In the genomic region with DNA sequence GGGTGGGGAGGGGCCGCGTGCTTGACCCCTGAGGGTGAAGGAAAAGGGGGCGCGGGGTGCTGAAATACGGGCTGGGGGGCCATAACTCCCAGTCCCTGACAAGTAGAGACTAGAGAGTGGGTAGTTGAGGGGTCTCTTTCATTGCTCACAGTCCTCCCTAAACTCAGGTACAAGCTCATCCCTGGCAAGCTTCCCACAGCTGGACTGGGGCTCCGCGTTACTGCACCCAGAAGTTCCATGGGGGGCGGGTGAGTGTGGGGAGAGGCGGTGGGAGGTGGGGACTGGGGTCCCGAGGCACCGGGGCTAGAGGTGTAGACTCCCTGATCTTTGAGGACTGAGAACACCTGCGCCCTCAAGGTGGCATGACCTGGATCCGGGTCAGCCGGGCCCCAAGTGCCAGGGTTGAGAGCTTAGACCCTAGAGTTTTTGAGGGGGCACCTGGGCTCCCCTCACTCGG, we compare ENCODE assay signal across 8 cellular contexts. TPM values are rescaled to one million over a fixed set of nuclear protein-coding genes. Genes with fewer than 3 reads are reported as not detected.
DNase-seq lines count a peak whose midpoint lies in the region; ATAC-seq and TF ChIP-seq lines count a peak whose summit lies in the region.

No MANE protein-coding gene starts in this region.

- no peak for ATAC-seq in activated naive CD8-positive, alpha-beta T cell treated with anti-CD3 and anti-CD28 coated beads, Interleukin-2, amount 50 U/mL, for 24 hours
- ATAC-seq in GM18511 (IDR thresholded peaks at IDR 0.05; ENCODE audit: unreplicated experiment) (no peak), GM21515 (IDR thresholded peaks at IDR 0.05; ENCODE audit: unreplicated experiment) (no peak)

- 63% methylated on average over 5 of the region's 15 CpGs for WGBS in suprapubic skin

- no peak for TF ChIP-seq EP300 in suprapubic skin (IDR thresholded peaks at IDR 0.05)

- TF ChIP-seq CTCF in suprapubic skin (IDR thresholded peaks at IDR 0.05), result no peak

- no peak for TF ChIP-seq POLR2A in suprapubic skin (IDR thresholded peaks at IDR 0.05)

- no peaks in the 10 kb centered on the region for H3K9me3 ChIP-seq in suprapubic skin

- H3K27me3 ChIP-seq in layer of hippocampus (ENCODE audit: control insufficient read depth, insufficient read depth, low read length) (no peaks in the 10 kb centered on the region), suprapubic skin (no peaks in the 10 kb centered on the region)

- peaks cover 5% of the 10 kb centered on the region for H3K36me3 ChIP-seq in suprapubic skin

- H3K36me3 Mint-ChIP-seq in T-helper 1 cell treated with Interleukin-12 subunit alpha and Interleukin-12 subunit beta and Interleukin-4 antibody, amounts not matched to agents 30 μg/mL and 1 μg/mL, for 36 hours (ENCODE audit: low read depth), result peaks cover 4% of the 10 kb centered on the region
- H3K36me3 Mint-ChIP-seq in activated naive CD8-positive, alpha-beta T cell treated with anti-CD3 and anti-CD28 coated beads, Interleukin-2, amount 50 U/mL, for 24 hours (ENCODE audit: low read depth), result peaks cover 3% of the 10 kb centered on the region

- H3K4me3 Mint-ChIP-seq in T-helper 1 cell treated with Interleukin-12 subunit alpha and Interleukin-12 subunit beta and Interleukin-4 antibody, amounts not matched to agents 30 μg/mL and 1 μg/mL, for 36 hours, result peak overlapping the region; percentile 94
- H3K4me3 Mint-ChIP-seq in activated naive CD8-positive, alpha-beta T cell treated with anti-CD3 and anti-CD28 coated beads, Interleukin-2, amount 50 U/mL, for 24 hours, result peak overlapping the region; percentile 82

- H3K27ac Mint-ChIP-seq in T-helper 1 cell treated with Interleukin-12 subunit alpha and Interleukin-12 subunit beta and Interleukin-4 antibody, amounts not matched to agents 30 μg/mL and 1 μg/mL, for 36 hours, result no peak overlapping the region
- no peak overlapping the region for H3K27ac Mint-ChIP-seq in activated naive CD8-positive, alpha-beta T cell treated with anti-CD3 and anti-CD28 coated beads, Interleukin-2, amount 50 U/mL, for 24 hours

- peak overlapping the region; percentile 71 for H3K4me3 ChIP-seq in suprapubic skin

- no peaks in the 10 kb centered on the region for H3K9me3 Mint-ChIP-seq in T-helper 1 cell treated with Interleukin-12 subunit alpha and Interleukin-12 subunit beta and Interleukin-4 antibody, amounts not matched to agents 30 μg/mL and 1 μg/mL, for 36 hours
- no peaks in the 10 kb centered on the region for H3K9me3 Mint-ChIP-seq in activated naive CD8-positive, alpha-beta T cell treated with anti-CD3 and anti-CD28 coated beads, Interleukin-2, amount 50 U/mL, for 24 hours

- DNase-seq in T-helper 1 cell (no peak), suprapubic skin (ENCODE audit: low spot score in 2 of 2) (no peak), SW480 (ENCODE audit: low spot score) (no peak)
- DNase-seq in activated naive CD8-positive, alpha-beta T cell treated with anti-CD3 and anti-CD28 coated beads, Interleukin-2, amount 50 U/mL, for 24 hours, result no peak

- peaks cover 23% of the 10 kb centered on the region for H3K4me1 Mint-ChIP-seq in T-helper 1 cell treated with Interleukin-12 subunit alpha and Interleukin-12 subunit beta and Interleukin-4 antibody, amounts not matched to agents 30 μg/mL and 1 μg/mL, for 36 hours (ENCODE audit: low read depth)
- peaks cover 34% of the 10 kb centered on the region for H3K4me1 Mint-ChIP-seq in activated naive CD8-positive, alpha-beta T cell treated with anti-CD3 and anti-CD28 coated beads, Interleukin-2, amount 50 U/mL, for 24 hours

- H3K27ac ChIP-seq in layer of hippocampus (ENCODE audit: low read depth, low read length) (peak overlapping the region; percentile 58), suprapubic skin (peak overlapping the region; percentile 73)

- H3K4me1 ChIP-seq in suprapubic skin, result peaks cover 31% of the 10 kb centered on the region

- no peaks in the 10 kb centered on the region for H3K27me3 Mint-ChIP-seq in T-helper 1 cell treated with Interleukin-12 subunit alpha and Interleukin-12 subunit beta and Interleukin-4 antibody, amounts not matched to agents 30 μg/mL and 1 μg/mL, for 36 hours (ENCODE audit: low read depth)
- no peaks in the 10 kb centered on the region for H3K27me3 Mint-ChIP-seq in activated naive CD8-positive, alpha-beta T cell treated with anti-CD3 and anti-CD28 coated beads, Interleukin-2, amount 50 U/mL, for 24 hours

RNA-seq across cellular contexts. Expression of a gene that starts 1.3 kb away (rescaled TPM):
- total RNA-seq in suprapubic skin, result 1 to 10 TPM; 1.0 to 4.0 (median 1.9) TPM

RNA-seq across cellular contexts. Expression of a gene that starts 5.3 kb away (rescaled TPM):
- 100 to 1,000 TPM; 449 to 756 (median 626) TPM for total RNA-seq in suprapubic skin

RNA-seq across cellular contexts. Expression of a gene that starts 14.0 kb away (rescaled TPM):
- 10 to 100 TPM; 45.1 to 75.9 (median 65.0) TPM for total RNA-seq in suprapubic skin

RNA-seq across cellular contexts. Expression of a gene that starts 23.5 kb away (rescaled TPM):
- total RNA-seq in suprapubic skin, result 1 to 10 TPM; 1.5 to 8.3 (median 5.6) TPM

RNA-seq across cellular contexts. Expression of a gene that starts 30.3 kb away (rescaled TPM):
- 10 to 100 TPM; 14.9 to 18.4 (median 16.4) TPM for total RNA-seq in suprapubic skin
